In genomic region chr4:105472871-105473339, GRCh38 we compare ENCODE assay signal across 8 cellular contexts. TPM values are rescaled to one million over a fixed set of nuclear protein-coding genes. Genes with fewer than 3 reads are reported as not detected.
DNase-seq lines count a peak whose midpoint lies in the region; ATAC-seq and TF ChIP-seq lines count a peak whose summit lies in the region.

No MANE protein-coding gene starts in this region.

- no peaks in the 10 kb centered on the region for H3K9me3 ChIP-seq in thoracic aorta

- H3K4me1 ChIP-seq in thoracic aorta (ENCODE audit: control insufficient read depth in 1 of 2, low read depth in 2 of 2), result peaks cover 17 to 26% of the 10 kb centered on the region in 2 donors

- ATAC-seq in activated CD4-positive, CD25-positive, alpha-beta regulatory T cell treated with anti-CD3 and anti-CD28 coated beads, Interleukin-2, amount 50 U/mL, for 24 hours, result peak; percentile 55 to 66
- ATAC-seq in left colon (peak; percentile 11), thoracic aorta (ENCODE audit: insufficient number of reproducible peaks, low FRiP score, low read depth) (peak; percentile 11)

- H3K27ac ChIP-seq in HL-60 (replicated peaks) (peak overlapping the region; percentile 99), angular gyrus (ENCODE audit: low read depth, low read length) (peak overlapping the region; percentile 75), thoracic aorta (peak overlapping the region; percentile 98 to 99)

- peak overlapping the region; percentile 44 for H3K4me3 ChIP-seq in HL-60 (replicated peaks; ENCODE audit: insufficient read depth, low read length)
- peak overlapping the region; percentile 95 for H3K4me3 ChIP-seq in thoracic aorta

- TF ChIP-seq CTCF in HL-60 (IDR thresholded peaks at IDR 0.05; ENCODE audit: insufficient read depth, low read length), result no peak
- no peak for TF ChIP-seq CTCF in thoracic aorta (IDR thresholded peaks at IDR 0.05)

- no peaks in the 10 kb centered on the region for H3K36me3 ChIP-seq in thoracic aorta

- intact Hi-C loops in left colon (cut with DNase I, micrococcal nuclease), result loop anchor here in 1 of 2 donors (2.0 kb wide), 1 partner anchor 332 kb away; no protein-coding TSS in a partner anchor

- DNase-seq in activated CD4-positive, CD25-positive, alpha-beta regulatory T cell treated with anti-CD3 and anti-CD28 coated beads, Interleukin-2, amount 50 U/mL, for 72 hours, result no peak
- DNase-seq in HL-60 (ENCODE audit: low read depth in 1 of 2, low spot score in 1 of 2) (no peak), left colon (no peak), thoracic aorta (ENCODE audit: low spot score) (no peak), HPDE6-E6E7 (ENCODE audit: extremely low spot score) (no peak), amniotic stem cell (lab: John Stamatoyannopoulos, UW) (no peak)

- H3K27me3 ChIP-seq in HL-60 (ENCODE audit: insufficient read depth, poor library complexity, severe bottlenecking), result no peaks in the 10 kb centered on the region
- H3K27me3 ChIP-seq in thoracic aorta (replicated peaks; ENCODE audit: insufficient read depth), result no peaks in the 10 kb centered on the region

RNA-seq across cellular contexts. Expression of gene PPA2, which starts 1.0 kb away (rescaled TPM):
- total RNA-seq in left colon (100 to 1,000 TPM; 122 to 142 TPM), thoracic aorta (10 to 100 TPM; 76.8 to 78.4 TPM)
